ENCODE assay signal across 8 cellular contexts in genomic region chr6:31202259-31203166, GRCh38. TPM values are rescaled to one million over a fixed set of nuclear protein-coding genes. Genes with fewer than 3 reads are reported as not detected.
DNase-seq lines count a peak whose midpoint lies in the region; ATAC-seq, FAIRE-seq and TF ChIP-seq lines count a peak whose summit lies in the region.

No MANE protein-coding gene starts in this region.

- FAIRE-seq in urothelium cell line (lab: Jason Lieb, UNC) = no peak

- CTCF ChIA-PET in HEK293 (lab: Yijun Ruan, JAX) = interaction anchor here (0.7 to 1.5 kb wide), 4 partner anchors 15 to 185 kb away, joined by 3 to 12 read pairs (median 4); no protein-coding TSS in a partner anchor
- CTCF ChIA-PET in activated CD8-positive, alpha-beta T cell treated with anti-CD3 and anti-CD28 coated beads for 36 hours (lab: Charles Lee) = interaction anchor here (3.0 kb wide), 1 partner anchor 163 kb away, joined by 20 read pairs; no protein-coding TSS in a partner anchor

- POLR2A ChIA-PET in HEK293 (lab: Yijun Ruan, JAX) = interaction anchor here (0.6 to 1.1 kb wide), 4 partner anchors 20 to 533 kb away, joined by 3 read pairs; partner anchors contain the start of gene TCF19
- POLR2A ChIA-PET in activated CD8-positive, alpha-beta T cell treated with anti-CD3 and anti-CD28 coated beads for 36 hours (lab: Charles Lee) = interaction anchor here (0.6 to 1.7 kb wide), 9 partner anchors 12 to 198 kb away, joined by 3 to 5 read pairs (median 3); partner anchors contain the start of gene TCF19

- intact Hi-C loops in activated CD8-positive, alpha-beta T cell treated with anti-CD3 and anti-CD28 coated beads for 36 hours (cut with micrococcal nuclease) = loop anchor here (5.0 kb wide), 1 partner anchor 150 kb away; no protein-coding TSS in a partner anchor

- H3K36me3 ChIP-seq in HEK293 (ENCODE audit: control insufficient read depth in 2 of 2, insufficient read depth in 1 of 2, low read length in 2 of 2) (no peaks in the 10 kb centered on the region), H7 (replicated peaks; ENCODE audit: control insufficient read depth, insufficient read depth, low read length) (no peaks in the 10 kb centered on the region)

- no peak for ATAC-seq in activated CD8-positive, alpha-beta T cell treated with anti-CD3 and anti-CD28 coated beads for 36 hours
- ATAC-seq in GM18870 (IDR thresholded peaks at IDR 0.05; ENCODE audit: unreplicated experiment) (no peak), HG03159 (IDR thresholded peaks at IDR 0.05; ENCODE audit: unreplicated experiment) (no peak)

- no peaks in the 10 kb centered on the region for H3K27me3 ChIP-seq in H7 (ENCODE audit: control insufficient read depth, insufficient read depth, low read length)

- H3K4me3 ChIP-seq in HEK293 (ENCODE audit: low read depth, low read length) (no peak overlapping the region), H7 (ENCODE audit: insufficient read depth, low read depth, low read length) (no peak overlapping the region)

- H3K36me3 Mint-ChIP-seq in activated CD8-positive, alpha-beta T cell treated with anti-CD3 and anti-CD28 coated beads for 36 hours (ENCODE audit: low read depth) = peaks cover 22% of the 10 kb centered on the region

- no peak for TF ChIP-seq CTCF in 22Rv1 (IDR thresholded peaks at IDR 0.05)
- no peak for TF ChIP-seq CTCF in HEK293 (tag by site-specific recombination; IDR thresholded peaks at IDR 0.05)
- no peak for TF ChIP-seq CTCF in activated CD8-positive, alpha-beta T cell treated with anti-CD3 and anti-CD28 coated beads for 36 hours (IDR thresholded peaks at IDR 0.05)

- H3K9me3 ChIP-seq in HEK293 (ENCODE audit: control insufficient read depth, insufficient read depth, low read depth, low read length) = no peaks in the 10 kb centered on the region

- H3K27ac ChIP-seq in 22Rv1 (peak overlapping the region; percentile 84), HEK293 (ENCODE audit: extremely low read depth, low read depth, low read length) (no peak overlapping the region)

- DNase-seq in activated CD8-positive, alpha-beta T cell treated with anti-CD3 and anti-CD28 coated beads for 36 hours = peak; percentile 45
- DNase-seq in lung microvascular endothelial cell (ENCODE audit: low read depth in 2 of 2) = peak; percentile 12 to 20
- DNase-seq in urothelium cell line (ENCODE audit: low spot score) = no peak
- no peak for DNase-seq in H7

- H3K27ac Mint-ChIP-seq in activated CD8-positive, alpha-beta T cell treated with anti-CD3 and anti-CD28 coated beads for 36 hours = peak overlapping the region; percentile 97

- no peaks in the 10 kb centered on the region for H3K27me3 Mint-ChIP-seq in activated CD8-positive, alpha-beta T cell treated with anti-CD3 and anti-CD28 coated beads for 36 hours

- peaks cover 55% of the 10 kb centered on the region for H3K4me1 Mint-ChIP-seq in activated CD8-positive, alpha-beta T cell treated with anti-CD3 and anti-CD28 coated beads for 36 hours (ENCODE audit: low read depth)

- H3K4me3 Mint-ChIP-seq in activated CD8-positive, alpha-beta T cell treated with anti-CD3 and anti-CD28 coated beads for 36 hours = peak overlapping the region; percentile 85

- peaks cover 6% of the 10 kb centered on the region for H3K4me1 ChIP-seq in HEK293 (ENCODE audit: control insufficient read depth, insufficient read depth, low read length)

- H3K9me3 Mint-ChIP-seq in activated CD8-positive, alpha-beta T cell treated with anti-CD3 and anti-CD28 coated beads for 36 hours = peaks cover 8% of the 10 kb centered on the region

TF ChIP-seq in HEK293, 187 proteins besides CTCF, POLR2A, EP300 and RAD21:
- TF ChIP-seq ZNF169 (tag by site-specific recombination; IDR thresholded peaks at IDR 0.05) (no peak), ZNF266 (tag by site-specific recombination; IDR thresholded peaks at IDR 0.05; ENCODE audit: low read depth) (no peak), SP3 (tag by site-specific recombination; IDR thresholded peaks at IDR 0.05) (no peak), ZBTB48 (tag by site-specific recombination; IDR thresholded peaks at IDR 0.05) (no peak), YY2 (tag by site-specific recombination; IDR thresholded peaks at IDR 0.05) (no peak), ZNF174 (tag by site-specific recombination; IDR thresholded peaks at IDR 0.05) (no peak), KLF7 (tag by site-specific recombination; IDR thresholded peaks at IDR 0.05; ENCODE audit: borderline replicate concordance) (no peak), PRDM1 (tag by site-specific recombination; IDR thresholded peaks at IDR 0.05) (peak; percentile 70), KLF10 (tag by site-specific recombination; IDR thresholded peaks at IDR 0.05) (no peak)

RNA-seq across cellular contexts. Expression of gene POU5F1, which starts 32.0 kb away (rescaled TPM):
- not detected for total RNA-seq in activated CD8-positive, alpha-beta T cell treated with anti-CD3 and anti-CD28 coated beads for 36 hours
- not detected in 2 replicates for total RNA-seq in lung microvascular endothelial cell
- 4,433 and 5,140 TPM in 2 replicates for total RNA-seq in H7 (2014; rRNA removed; shearing (Covaris generic))

RNA-seq across cellular contexts. Expression of gene TCF19, which starts 44.1 kb away (rescaled TPM):
- 10 to 100 TPM; 91.9 to 92.9 TPM for total RNA-seq in activated CD8-positive, alpha-beta T cell treated with anti-CD3 and anti-CD28 coated beads for 36 hours
- 6.3 and 12.0 TPM in 2 replicates for total RNA-seq in lung microvascular endothelial cell
- total RNA-seq in H7 (2014; rRNA removed; shearing (Covaris generic)) = 26.8 and 34.3 TPM in 2 replicates

RNA-seq across cellular contexts. Expression of gene CCHCR1, which starts 44.9 kb away (rescaled TPM):
- total RNA-seq in activated CD8-positive, alpha-beta T cell treated with anti-CD3 and anti-CD28 coated beads for 36 hours = 10 to 100 TPM; 39.2 to 39.8 TPM
- 7.7 and 8.7 TPM in 2 replicates for total RNA-seq in lung microvascular endothelial cell
- total RNA-seq in H7 (2014; rRNA removed; shearing (Covaris generic)) = 54.0 and 74.8 TPM in 2 replicates

Comparison
In these comparisons a context has a peak if more than half of its experiments do, and no peak if none do; other contexts are left out.
1. DNase-seq: peak in activated CD8-positive, alpha-beta T cell treated with anti-CD3 and anti-CD28 coated beads for 36 hours (single experiment) and lung microvascular endothelial cell (2 of 2); none in urothelium cell line (single experiment) and H7 (single experiment).
2. RNA of gene POU5F1, which starts 32.0 kb away (total RNA-seq): 4,433 to 5,140 TPM in H7; not detected in activated CD8-positive, alpha-beta T cell treated with anti-CD3 and anti-CD28 coated beads for 36 hours and not detected in lung microvascular endothelial cell; every median in the first group is over 1,000 times any median in the second.